Comparison of ENCODE assay signal across 16 cellular contexts in genomic region chr18:59026364-59026763, GRCh38.
"Had no signal": no experiment of that assay in that cellular context is flagged by ENCODE, and none has a peak within 500 bp of the region (broad histone marks: within the 10 kb centered on the region; RNA-seq: fewer than 3 reads in every experiment).

No MANE protein-coding gene starts in this region.

- H3K27ac ChIP-seq: esophagus squamous epithelium, foreskin keratinocyte, hepatocyte, pancreas, suprapubic skin, transverse colon had no signal

- H3K36me3 ChIP-seq: esophagus squamous epithelium, pancreas, suprapubic skin, transverse colon had no signal

- H3K4me2 ChIP-seq: hepatocyte had no signal

- H3K4me3 ChIP-seq: esophagus squamous epithelium, hepatocyte, pancreas, skin epidermis, suprapubic skin, transverse colon had no signal

- H3K27me3 ChIP-seq: esophagus squamous epithelium, foreskin keratinocyte, hepatocyte, pancreas, suprapubic skin, transverse colon had no signal

- DNase-seq: effector memory CD8-positive, alpha-beta T cell; esophagus squamous epithelium; foreskin keratinocyte; kidney glomerular epithelial cell; mesendoderm; naive B cell; occipital lobe; pancreas; stimulated activated CD4-positive, alpha-beta T cell treated with anti-CD3 and anti-CD28 coated beads, Interleukin-12 subunit alpha, Interleukin-12 subunit beta, amount 100 ng/mL, for 4 hours; stimulated activated CD4-positive, alpha-beta T cell treated with anti-CD3 and anti-CD28 coated beads, Interleukin-2, amount 100 ng/mL, for 48 hours; stimulated activated naive CD8-positive, alpha-beta T cell treated with anti-CD3 and anti-CD28 coated beads, Interleukin-15, Interleukin-2, amounts not matched to agents 100 U/mL and 50 U/mL, for 24 hours; transverse colon had no signal

- H2AFZ ChIP-seq: hepatocyte had no signal

- H3K4me1 ChIP-seq: foreskin keratinocyte, transverse colon had no signal

- ATAC-seq: effector memory CD8-positive, alpha-beta T cell; foreskin keratinocyte; pancreas; sciatic nerve; stimulated activated naive CD8-positive, alpha-beta T cell treated with anti-CD3 and anti-CD28 coated beads, Interleukin-15, Interleukin-2, amounts not matched to agents 100 U/mL and 50 U/mL, for 24 hours had no signal

- H3K9me3 ChIP-seq: esophagus squamous epithelium, pancreas, suprapubic skin, transverse colon had no signal

- H3K79me2 ChIP-seq: hepatocyte had no signal
